ENCODE assay signal across 14 cellular contexts in the genomic region with DNA sequence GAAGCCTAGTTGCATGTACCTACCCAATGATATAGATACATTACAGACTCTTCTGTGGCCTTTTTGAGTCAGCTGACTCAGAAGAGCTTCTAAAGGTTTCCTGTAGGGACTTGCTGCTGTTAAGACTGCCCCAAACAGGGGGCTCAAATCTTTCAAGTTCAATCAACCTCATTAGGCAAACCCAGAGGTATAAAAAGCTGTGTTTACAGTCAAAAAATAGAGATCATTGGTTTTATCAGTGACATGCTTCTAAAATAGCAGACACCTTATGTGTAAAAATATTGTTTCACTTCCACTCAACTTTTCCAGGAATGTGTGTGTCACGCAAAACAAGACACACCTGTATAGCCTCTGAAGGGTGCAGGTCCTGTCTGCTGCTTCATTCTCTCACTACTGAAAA.
A peak's percentile ranks its signal among the peaks of the same experiment; 100 is the strongest.
DNase-seq lines count a peak whose midpoint lies in the region; ATAC-seq and TF ChIP-seq lines count a peak whose summit lies in the region.
"Had no signal": no experiment of that assay in that cellular context is flagged by ENCODE, and none has a peak within 500 bp of the region (broad histone marks: within the 10 kb centered on the region; RNA-seq: fewer than 3 reads in every experiment).

No MANE protein-coding gene starts in this region.

- no peak overlapping the region for H3K4me2 ChIP-seq in neural progenitor cell

- H3K27me3 Mint-ChIP-seq in activated CD4-positive, alpha-beta T cell treated with anti-CD3 and anti-CD28 coated beads for 36 hours, result peaks cover 2% of the 10 kb centered on the region
- H3K27me3 Mint-ChIP-seq in stimulated activated memory B cell treated with anti-CD40 and anti-IgM and Interleukin-4, amounts not matched to agents 10 μg/mL and 1 μg/mL and 100 μg/mL, for 72 hours, result no peaks in the 10 kb centered on the region
- H3K27me3 Mint-ChIP-seq in neural progenitor cell (ENCODE audit: insufficient read depth, low read depth), result peaks cover 2% of the 10 kb centered on the region
- peaks cover 2% of the 10 kb centered on the region; the same call in 1 of the 2 replicates for H3K27me3 Mint-ChIP-seq in HFFc6 (ENCODE audit: insufficient read depth)
- H3K27me3 Mint-ChIP-seq: activated T-helper 17 cell treated with anti-CD3 and anti-CD28 coated beads, Interleukin-2, amount 50 U/mL, for 72 hours; CD8-positive, alpha-beta memory T cell had no signal

- H3K9me3 ChIP-seq in neural progenitor cell (ENCODE audit: low read depth), result no peaks in the 10 kb centered on the region

- POLR2A ChIA-PET in activated CD4-positive, alpha-beta T cell treated with anti-CD3 and anti-CD28 coated beads for 36 hours (lab: Charles Lee), result no interaction called here

- no peak overlapping the region for H3K27ac Mint-ChIP-seq in activated CD4-positive, alpha-beta T cell treated with anti-CD3 and anti-CD28 coated beads for 36 hours
- peak overlapping the region; percentile 82 for H3K27ac Mint-ChIP-seq in stimulated activated memory B cell treated with anti-CD40 and anti-IgM and Interleukin-4, amounts not matched to agents 10 μg/mL and 1 μg/mL and 100 μg/mL, for 72 hours
- no peak overlapping the region for H3K27ac Mint-ChIP-seq in neural progenitor cell
- no peak overlapping the region for H3K27ac Mint-ChIP-seq in HFFc6
- H3K27ac Mint-ChIP-seq: activated T-helper 17 cell treated with anti-CD3 and anti-CD28 coated beads, Interleukin-2, amount 50 U/mL, for 72 hours; CD8-positive, alpha-beta memory T cell had no signal

- H3K4me3 Mint-ChIP-seq in activated CD4-positive, alpha-beta T cell treated with anti-CD3 and anti-CD28 coated beads for 36 hours, result no peak overlapping the region
- H3K4me3 Mint-ChIP-seq in stimulated activated memory B cell treated with anti-CD40 and anti-IgM and Interleukin-4, amounts not matched to agents 10 μg/mL and 1 μg/mL and 100 μg/mL, for 72 hours, result peak overlapping the region; percentile 53
- H3K4me3 Mint-ChIP-seq in neural progenitor cell, result no peak overlapping the region
- no peak overlapping the region for H3K4me3 Mint-ChIP-seq in HFFc6
- H3K4me3 Mint-ChIP-seq: activated T-helper 17 cell treated with anti-CD3 and anti-CD28 coated beads, Interleukin-2, amount 50 U/mL, for 72 hours; CD8-positive, alpha-beta memory T cell; neural crest cell had no signal

- H3K4me1 ChIP-seq in neural progenitor cell, result peaks cover 12% of the 10 kb centered on the region

- H3K79me2 ChIP-seq in neural progenitor cell (ENCODE audit: low read depth), result no peaks in the 10 kb centered on the region

- intact Hi-C loops in activated CD4-positive, alpha-beta T cell treated with anti-CD3 and anti-CD28 coated beads for 36 hours (cut with DNase I, micrococcal nuclease), result loop anchor here in 1 of 2 experiments (10.0 kb wide), 1 partner anchor 1111 kb away; no protein-coding TSS in a partner anchor

- no peaks in the 10 kb centered on the region for H3F3A ChIP-seq in neural progenitor cell (ENCODE audit: low read depth)

- CTCF ChIA-PET in activated CD4-positive, alpha-beta T cell treated with anti-CD3 and anti-CD28 coated beads for 36 hours (lab: Charles Lee), result no interaction called here

- no peak for DNase-seq in activated CD4-positive, alpha-beta T cell treated with anti-CD3 and anti-CD28 coated beads for 36 hours
- DNase-seq in activated CD4-positive, alpha-beta T cell treated with anti-CD3 and anti-CD28 coated beads for 1 hour, result no peak
- DNase-seq in neural progenitor cell (ENCODE audit: low spot score), result no peak
- no peak for DNase-seq in hypothalamus (lab: John Stamatoyannopoulos, UW)
- DNase-seq in HFFc6, result no peak
- DNase-seq: CD8-positive, alpha-beta memory T cell; GF-D8; glutamatergic neuron had no signal

- ATAC-seq in activated CD4-positive, alpha-beta T cell treated with anti-CD3 and anti-CD28 coated beads for 36 hours, result peak; percentile 72
- ATAC-seq in GM21529 (IDR thresholded peaks at IDR 0.05; ENCODE audit: unreplicated experiment) (peak; percentile 58), HG03103 (IDR thresholded peaks at IDR 0.05; ENCODE audit: low read depth, unreplicated experiment) (peak; percentile 53)
- ATAC-seq in stimulated activated memory B cell treated with anti-CD40 and anti-IgM and Interleukin-4, amounts not matched to agents 10 μg/mL and 1 μg/mL and 100 μg/mL, for 72 hours, result peak; percentile 73
- ATAC-seq: activated T-helper 17 cell treated with anti-CD3 and anti-CD28 coated beads, Interleukin-2, amount 50 U/mL, for 72 hours had no signal

- H4K20me1 ChIP-seq in neural progenitor cell (ENCODE audit: low read depth), result no peaks in the 10 kb centered on the region

- H3K4me3 ChIP-seq in neural progenitor cell, result no peak overlapping the region

- H3K36me3 ChIP-seq in neural progenitor cell, result no peaks in the 10 kb centered on the region

- H3K27ac ChIP-seq in neural progenitor cell, result no peak overlapping the region
- H3K27ac ChIP-seq: 22Rv1 had no signal

- H3K9me3 Mint-ChIP-seq in activated CD4-positive, alpha-beta T cell treated with anti-CD3 and anti-CD28 coated beads for 36 hours (ENCODE audit: low read depth), result no peaks in the 10 kb centered on the region
- H3K9me3 Mint-ChIP-seq in stimulated activated memory B cell treated with anti-CD40 and anti-IgM and Interleukin-4, amounts not matched to agents 10 μg/mL and 1 μg/mL and 100 μg/mL, for 72 hours, result peaks cover 2% of the 10 kb centered on the region
- H3K9me3 Mint-ChIP-seq in neural progenitor cell, result no peaks in the 10 kb centered on the region
- H3K9me3 Mint-ChIP-seq in HFFc6, result no peaks in the 10 kb centered on the region; the same call in 1 of the 2 replicates
- H3K9me3 Mint-ChIP-seq: activated T-helper 17 cell treated with anti-CD3 and anti-CD28 coated beads, Interleukin-2, amount 50 U/mL, for 72 hours had no signal

- no peaks in the 10 kb centered on the region for H3K27me3 ChIP-seq in neural progenitor cell

- H3K36me3 Mint-ChIP-seq in activated CD4-positive, alpha-beta T cell treated with anti-CD3 and anti-CD28 coated beads for 36 hours (ENCODE audit: low read depth), result no peaks in the 10 kb centered on the region
- no peaks in the 10 kb centered on the region for H3K36me3 Mint-ChIP-seq in stimulated activated memory B cell treated with anti-CD40 and anti-IgM and Interleukin-4, amounts not matched to agents 10 μg/mL and 1 μg/mL and 100 μg/mL, for 72 hours
- H3K36me3 Mint-ChIP-seq in neural progenitor cell (no peaks in the 10 kb centered on the region), HFFc6 (ENCODE audit: low read depth) (no peaks in the 10 kb centered on the region)
- H3K36me3 Mint-ChIP-seq: CD8-positive, alpha-beta memory T cell had no signal

- peaks cover 16% of the 10 kb centered on the region for H3K4me1 Mint-ChIP-seq in activated CD4-positive, alpha-beta T cell treated with anti-CD3 and anti-CD28 coated beads for 36 hours
- H3K4me1 Mint-ChIP-seq in stimulated activated memory B cell treated with anti-CD40 and anti-IgM and Interleukin-4, amounts not matched to agents 10 μg/mL and 1 μg/mL and 100 μg/mL, for 72 hours, result peaks cover 36% of the 10 kb centered on the region
- H3K4me1 Mint-ChIP-seq in neural progenitor cell (peaks cover 29% of the 10 kb centered on the region), HFFc6 (ENCODE audit: low read depth) (no peaks in the 10 kb centered on the region)
- H3K4me1 Mint-ChIP-seq: activated T-helper 17 cell treated with anti-CD3 and anti-CD28 coated beads, Interleukin-2, amount 50 U/mL, for 72 hours; CD8-positive, alpha-beta memory T cell had no signal

- no peak overlapping the region for H2AFZ ChIP-seq in neural progenitor cell (replicated peaks)

- H3K9ac ChIP-seq in neural progenitor cell, result no peak overlapping the region

- TF ChIP-seq CTCF in neural progenitor cell (IDR thresholded peaks at IDR 0.05) (no peak), HFFc6 (IDR thresholded peaks at IDR 0.05) (no peak)
